ENCODE assay signal across 16 cellular contexts in the genomic region with DNA sequence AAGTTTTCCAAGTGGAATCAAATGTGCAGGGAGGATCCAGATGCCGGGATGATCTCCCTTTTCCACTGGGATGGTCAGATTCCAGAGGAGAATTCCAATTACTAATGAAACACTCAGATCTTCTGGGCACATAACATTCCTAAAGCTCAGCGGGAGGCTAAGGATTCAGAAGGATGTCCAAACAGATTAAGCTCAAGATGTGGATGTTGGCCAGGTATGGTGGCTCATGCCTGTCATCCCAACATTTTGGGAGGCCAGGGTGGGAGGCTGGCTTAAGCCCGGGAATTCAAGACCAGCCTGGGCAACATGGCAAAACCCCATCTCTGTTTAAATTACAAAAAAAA.
A peak's percentile ranks its signal among the peaks of the same experiment; 100 is the strongest.
DNase-seq lines count a peak whose midpoint lies in the region; ATAC-seq and TF ChIP-seq lines count a peak whose summit lies in the region.
"Had no signal": no experiment of that assay in that cellular context is flagged by ENCODE, and none has a peak within 500 bp of the region (broad histone marks: within the 10 kb centered on the region; RNA-seq: fewer than 3 reads in every experiment).

No MANE protein-coding gene starts in this region.

- 50 to 74% methylated on average over 3 of the region's 3 CpGs for WGBS in esophagus squamous epithelium, 2 donors

- H3K4me3 Mint-ChIP-seq in CD4-positive, alpha-beta T cell: peak overlapping the region; percentile 34
- H3K4me3 Mint-ChIP-seq in stimulated activated effector memory CD8-positive, alpha-beta T cell treated with anti-CD3 and anti-CD28 coated beads, Interleukin-12 subunit alpha, Interleukin-12 subunit beta, amount 100 ng/mL, for 72 hours: no peak overlapping the region

- H3K36me3 Mint-ChIP-seq in CD4-positive, alpha-beta T cell (ENCODE audit: low read depth): peaks cover 4% of the 10 kb centered on the region
- H3K36me3 Mint-ChIP-seq in stimulated activated effector memory CD8-positive, alpha-beta T cell treated with anti-CD3 and anti-CD28 coated beads, Interleukin-12 subunit alpha, Interleukin-12 subunit beta, amount 100 ng/mL, for 72 hours: peaks cover 52% of the 10 kb centered on the region

- no peak for DNase-seq in CD4-positive, alpha-beta T cell
- DNase-seq in NCI-H226 (peak; percentile 54), esophagus squamous epithelium (lab: John Stamatoyannopoulos, UW) (no peak), OCI-M1 (lab: John Stamatoyannopoulos, UW) (no peak), GM19238 (ENCODE audit: insufficient read length, low spot score) (no peak), globus pallidus (ENCODE audit: low spot score) (no peak)
- no peak for DNase-seq in stimulated activated effector memory CD8-positive, alpha-beta T cell treated with anti-CD3 and anti-CD28 coated beads, Interleukin-12 subunit alpha, Interleukin-12 subunit beta, amount 100 ng/mL, for 72 hours (ENCODE audit: low spot score in 2 of 2)
- DNase-seq: GDM1, mesendoderm, NCI-H1694, NCI-H748 treated with DMSO at 0.1 percent for 48 hours, Right ventricle myocardium superior had no signal

- intact Hi-C loops in CD4-positive, alpha-beta T cell (cut with DNase I, micrococcal nuclease): loop anchor here in 1 of 2 experiments (2.0 kb wide), 1 partner anchor 47 kb away; no protein-coding TSS in a partner anchor
- intact Hi-C loops in esophagus squamous epithelium (cut with DNase I): no loop called here

- H3K27me3 ChIP-seq in CD4-positive, alpha-beta T cell (ENCODE audit: control insufficient read depth, insufficient read depth, low read length): no peaks in the 10 kb centered on the region
- no peaks in the 10 kb centered on the region for H3K27me3 ChIP-seq in esophagus squamous epithelium
- H3K27me3 ChIP-seq: pancreas had no signal

- no peaks in the 10 kb centered on the region for H3K9me3 ChIP-seq in CD4-positive, alpha-beta T cell (ENCODE audit: control insufficient read depth, low read length)
- no peaks in the 10 kb centered on the region for H3K9me3 ChIP-seq in esophagus squamous epithelium
- H3K9me3 ChIP-seq: pancreas had no signal

- H3K4me3 ChIP-seq in esophagus squamous epithelium: no peak overlapping the region
- H3K4me3 ChIP-seq: pancreas had no signal

- peaks cover 82% of the 10 kb centered on the region for H3K4me1 Mint-ChIP-seq in CD4-positive, alpha-beta T cell (ENCODE audit: low read depth)
- peaks cover 74% of the 10 kb centered on the region for H3K4me1 Mint-ChIP-seq in stimulated activated effector memory CD8-positive, alpha-beta T cell treated with anti-CD3 and anti-CD28 coated beads, Interleukin-12 subunit alpha, Interleukin-12 subunit beta, amount 100 ng/mL, for 72 hours

- no peaks in the 10 kb centered on the region for H3K9me3 Mint-ChIP-seq in CD4-positive, alpha-beta T cell
- no peaks in the 10 kb centered on the region for H3K9me3 Mint-ChIP-seq in stimulated activated effector memory CD8-positive, alpha-beta T cell treated with anti-CD3 and anti-CD28 coated beads, Interleukin-12 subunit alpha, Interleukin-12 subunit beta, amount 100 ng/mL, for 72 hours

- no peaks in the 10 kb centered on the region for H3K27me3 Mint-ChIP-seq in CD4-positive, alpha-beta T cell

- no peak for TF ChIP-seq POLR2A in esophagus squamous epithelium (IDR thresholded peaks at IDR 0.05)

- CTCF ChIA-PET in CD4-positive, alpha-beta T cell (lab: Charles Lee): interaction anchor here (1.0 to 8.1 kb wide), 5 partner anchors 8 to 49 kb away, joined by 3 to 60 read pairs (median 5); a partner anchor contains a TSS

- ATAC-seq in CD4-positive, alpha-beta T cell (ENCODE audit: poor library complexity): no peak
- no peak for ATAC-seq in stimulated activated effector memory CD8-positive, alpha-beta T cell treated with anti-CD3 and anti-CD28 coated beads, Interleukin-12 subunit alpha, Interleukin-12 subunit beta, amount 100 ng/mL, for 72 hours
- ATAC-seq in HG02571 (IDR thresholded peaks at IDR 0.05; ENCODE audit: unreplicated experiment): no peak
- ATAC-seq: esophagus mucosa, pancreas had no signal

- peaks cover 26 to 90% (median 46%) of the 10 kb centered on the region in 3 donors for H3K4me1 ChIP-seq in esophagus squamous epithelium

- no peak overlapping the region for H3K27ac ChIP-seq in CD4-positive, alpha-beta T cell (ENCODE audit: low read depth, low read length)
- peak overlapping the region; percentile 31 to 80 (median 61) for H3K27ac ChIP-seq in esophagus squamous epithelium
- H3K27ac ChIP-seq: C4-2B, pancreas had no signal

- no peak for TF ChIP-seq CTCF in CD4-positive, alpha-beta T cell (IDR thresholded peaks at IDR 0.05)
- no peak for TF ChIP-seq CTCF in esophagus squamous epithelium (IDR thresholded peaks at IDR 0.05)

- H3K27ac Mint-ChIP-seq in CD4-positive, alpha-beta T cell: peak overlapping the region; percentile 85
- peak overlapping the region; percentile 73 for H3K27ac Mint-ChIP-seq in stimulated activated effector memory CD8-positive, alpha-beta T cell treated with anti-CD3 and anti-CD28 coated beads, Interleukin-12 subunit alpha, Interleukin-12 subunit beta, amount 100 ng/mL, for 72 hours

- peaks cover 0 to 5% (median 0%) of the 10 kb centered on the region in 3 donors for H3K36me3 ChIP-seq in esophagus squamous epithelium
- H3K36me3 ChIP-seq: pancreas had no signal

- POLR2A ChIA-PET in CD4-positive, alpha-beta T cell (lab: Charles Lee): interaction anchor here (1.0 to 8.8 kb wide), 7 partner anchors 9 to 163 kb away, joined by 3 to 153 read pairs (median 9); partner anchors contain the start of gene PTGR2
